Comparison of ENCODE assay signal across 3 cellular contexts in genomic region chr2:211149731-211150130, GRCh38.
TF ChIP-seq lines count a peak whose summit lies in the region.

No MANE protein-coding gene starts in this region.

TF ChIP-seq in HepG2, 621 proteins besides CTCF, POLR2A, EP300 and RAD21:
- peak; percentile 58 to 70 for TF ChIP-seq MAFK (conservative IDR thresholded peaks at IDR 0.05 in 1 of 2, IDR thresholded peaks at IDR 0.05 in 1 of 2; ENCODE audit: low read length in 2 of 2)
- TF ChIP-seq NONO (IDR thresholded peaks at IDR 0.05) = no peak
- no peak for TF ChIP-seq NONO (CRISPR knock-in tag; conservative IDR thresholded peaks at IDR 0.05)
- TF ChIP-seq MAFF (IDR thresholded peaks at IDR 0.05; ENCODE audit: low read depth, low read length) = peak; percentile 51; the same call in 1 of the 2 replicates
- TF ChIP-seq ATF2 (CRISPR knock-in tag; IDR thresholded peaks at IDR 0.05) = no peak
- no peak for TF ChIP-seq ARID3A (IDR thresholded peaks at IDR 0.05; ENCODE audit: low read depth, low read length)
- TF ChIP-seq DRAP1 (CRISPR knock-in tag; IDR thresholded peaks at IDR 0.05) = no peak
- no peak for TF ChIP-seq IKZF1 (IDR thresholded peaks at IDR 0.05)
- TF ChIP-seq GTF3A (CRISPR knock-in tag; conservative IDR thresholded peaks at IDR 0.05) = no peak
- TF ChIP-seq POLR2G (IDR thresholded peaks at IDR 0.05; ENCODE audit: low read depth, low read length) = no peak
- no peak for TF ChIP-seq ZBTB8A (CRISPR knock-in tag; IDR thresholded peaks at IDR 0.05; ENCODE audit: borderline replicate concordance, low read depth)
TF ChIP-seq in HepG2: peak in this region for 2.

TF ChIP-seq in A549, 52 proteins besides CTCF, POLR2A, EP300 and RAD21:
- no peak for TF ChIP-seq TFCP2L1 (CRISPR knock-in tag; IDR thresholded peaks at IDR 0.05)
- peak; percentile 42 for TF ChIP-seq MAFK (IDR thresholded peaks at IDR 0.05; ENCODE audit: partially characterized antibody)

TF ChIP-seq in IMR-90, 13 proteins besides CTCF, POLR2A, EP300 and RAD21:
- TF ChIP-seq ELK1 (IDR thresholded peaks at IDR 0.05; ENCODE audit: borderline replicate concordance, low read depth, low read length) (no peak), USF2 (IDR thresholded peaks at IDR 0.05; ENCODE audit: low read depth, low read length) (no peak), MAFK (IDR thresholded peaks at IDR 0.05; ENCODE audit: low read depth, low read length) (peak; percentile 22; the same call in 1 of the 2 replicates), MAZ (IDR thresholded peaks at IDR 0.05; ENCODE audit: borderline replicate concordance, low read depth, low read length) (no peak)
TF ChIP-seq in IMR-90: peak in this region for 1.
